ENCODE assay signal across 9 cellular contexts in the genomic region with DNA sequence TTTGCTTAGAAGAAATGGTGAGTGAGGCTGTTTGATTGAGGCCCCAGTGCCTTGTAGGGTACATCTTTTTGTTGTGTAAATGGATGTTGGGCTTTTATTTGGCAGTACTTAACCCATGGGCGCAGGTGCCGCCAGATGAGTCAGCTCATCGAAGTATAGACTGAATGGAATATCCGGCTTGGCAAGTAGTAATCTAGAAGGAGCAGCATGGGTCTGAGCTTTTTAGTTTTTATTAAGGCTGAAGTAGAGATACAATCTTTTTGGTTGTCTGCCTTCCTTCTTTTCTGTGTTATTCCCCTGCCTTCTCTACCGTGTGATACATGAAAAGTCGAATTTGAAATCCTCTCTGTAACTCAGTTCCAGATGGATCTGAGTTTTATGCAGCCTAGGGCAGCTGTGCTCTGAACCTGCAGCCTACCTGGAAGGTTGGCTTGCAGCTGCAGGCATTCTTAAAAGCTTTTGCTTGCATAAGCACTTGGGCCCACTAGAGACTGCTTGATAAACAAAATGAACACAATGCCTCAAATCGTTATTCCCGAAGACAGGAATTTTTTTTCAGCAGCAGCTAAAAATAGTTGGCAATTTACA.
DNase-seq lines count a peak whose midpoint lies in the region; ATAC-seq lines count a peak whose summit lies in the region.
"Had no signal": no experiment of that assay in that cellular context is flagged by ENCODE, and none has a peak within 500 bp of the region (broad histone marks: within the 10 kb centered on the region; RNA-seq: fewer than 3 reads in every experiment).

No MANE protein-coding gene starts in this region.

- H3K36me3 ChIP-seq in NT2/D1 (ENCODE audit: insufficient read depth, insufficient read length, low read length), result peaks cover 2% of the 10 kb centered on the region

- no peaks in the 10 kb centered on the region for H3K9me3 ChIP-seq in NT2/D1 (ENCODE audit: insufficient read depth, low read length)

- H3K9ac ChIP-seq in NT2/D1 (ENCODE audit: insufficient read length, low read depth), result no peak overlapping the region

- H3K27me3 ChIP-seq in NT2/D1 (ENCODE audit: insufficient read depth, insufficient read length), result no peaks in the 10 kb centered on the region

- H3K4me3 ChIP-seq in NT2/D1 (ENCODE audit: insufficient read length, low read depth), result no peak overlapping the region

- no peaks in the 10 kb centered on the region for H3K4me1 ChIP-seq in NT2/D1 (ENCODE audit: insufficient read depth, insufficient read length)

- ATAC-seq in GM18870 (IDR thresholded peaks at IDR 0.05; ENCODE audit: unreplicated experiment) (no peak), GM18907 (IDR thresholded peaks at IDR 0.05; ENCODE audit: unreplicated experiment) (no peak), GM21526 (IDR thresholded peaks at IDR 0.05; ENCODE audit: low FRiP score, unreplicated experiment) (no peak), GM21737 (IDR thresholded peaks at IDR 0.05; ENCODE audit: unreplicated experiment) (no peak)

- DNase-seq in Ammon's horn (ENCODE audit: low spot score), result peak; percentile 16
- peak; percentile 99 for DNase-seq in NCI-H1105 treated with DMSO at 0.1 percent for 48 hours (lab: John Stamatoyannopoulos, UW)
- DNase-seq in NT2/D1 (ENCODE audit: low read depth, low spot score), result peak; percentile 78
- peak; percentile 65 for DNase-seq in iPS-NIHi7 (ENCODE audit: extremely low spot score)
- DNase-seq: T-helper 9 cell had no signal

Comparison
In these comparisons a context has a peak if more than half of its experiments do, and no peak if none do; other contexts are left out.
1. DNase-seq: peak in every context shown above with its lines; median percentile 99 in NCI-H1105 treated with DMSO at 0.1 percent for 48 hours; 78 in NT2/D1; 65 in iPS-NIHi7; 16 in Ammon's horn.